8 cellular contexts compared by ENCODE assay signal in the genomic region with DNA sequence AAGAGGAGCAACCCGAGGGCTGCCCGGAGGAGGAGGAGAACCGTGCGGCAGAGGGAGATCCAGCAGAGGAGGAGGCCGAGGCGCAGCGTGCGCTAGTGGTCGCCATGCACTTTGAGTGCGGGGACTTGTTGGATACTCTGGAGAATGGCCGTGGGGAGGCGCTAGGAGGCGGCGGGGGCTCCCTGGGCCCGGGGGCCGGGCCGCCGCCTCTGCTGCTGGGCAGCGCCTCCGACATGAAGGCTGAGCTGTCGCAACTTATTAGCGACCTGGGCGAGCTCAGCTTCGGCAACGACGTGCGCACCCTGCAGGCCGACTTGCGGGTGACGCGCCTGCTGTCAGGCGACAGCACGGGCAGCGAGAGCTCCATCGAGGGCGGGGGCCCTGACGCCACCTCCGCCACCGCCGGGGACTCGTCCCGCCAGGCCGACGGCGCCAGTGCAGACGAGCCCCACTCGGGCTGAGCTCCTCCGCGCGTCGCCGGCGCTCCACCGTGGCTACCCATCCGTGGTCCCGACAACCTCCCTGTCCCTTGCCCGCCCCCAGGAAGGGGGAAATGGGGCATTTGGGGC. TPM values are rescaled to one million over a fixed set of nuclear protein-coding genes. Genes with fewer than 3 reads are reported as not detected.
DNase-seq lines count a peak whose midpoint lies in the region; ATAC-seq and TF ChIP-seq lines count a peak whose summit lies in the region.

No MANE protein-coding gene starts in this region.

- peak overlapping the region; percentile 72 to 91 (median 75) for H3K4me3 ChIP-seq in breast epithelium
- H3K4me3 ChIP-seq in IMR-90 (ENCODE audit: insufficient read depth, low read depth, low read length), result peak overlapping the region; percentile 61
- H3K4me3 ChIP-seq in kidney epithelial cell (ENCODE audit: low read depth, low read length), result peak overlapping the region; percentile 53

- peaks cover 0 to 19% of the 10 kb centered on the region in 2 experiments; a peak in 2 of 4 replicates for H3K79me1 ChIP-seq in IMR-90 (ENCODE audit: low read depth in 1 of 2, low read length in 2 of 2)

- no peak overlapping the region for H3K56ac ChIP-seq in IMR-90 (ENCODE audit: extremely low read depth, insufficient read depth, low read length)

- H4K91ac ChIP-seq in IMR-90 (ENCODE audit: insufficient read depth, low read depth, low read length), result peak overlapping the region; percentile 57

- peak; percentile 37 for TF ChIP-seq RAD21 in IMR-90 (IDR thresholded peaks at IDR 0.05; ENCODE audit: low read length)

- peak overlapping the region; percentile 14 for H2BK5ac ChIP-seq in IMR-90 (ENCODE audit: low read depth, low read length, poor library complexity, severe bottlenecking)

- peak overlapping the region; percentile 84 for H3K4ac ChIP-seq in IMR-90 (ENCODE audit: low read depth, low read length)

- H3K9me3 Mint-ChIP-seq in MCF 10A (ENCODE audit: unreplicated experiment), result no peaks in the 10 kb centered on the region

- H3K27ac ChIP-seq in breast epithelium (peak overlapping the region; percentile 79 to 91), IMR-90 (ENCODE audit: insufficient read depth, low read length) (peak overlapping the region; percentile 87), VCaP (peak overlapping the region; percentile 78), caudate nucleus (ENCODE audit: low read depth, low read length) (peak overlapping the region; percentile 67)

- H3K9me3 ChIP-seq in breast epithelium, result no peaks in the 10 kb centered on the region
- no peaks in the 10 kb centered on the region for H3K9me3 ChIP-seq in IMR-90 (ENCODE audit: control insufficient read depth, insufficient read depth, low read length)

- peak overlapping the region; percentile 95 for H3K4me2 ChIP-seq in IMR-90 (ENCODE audit: low read depth, low read length)

- 0 out of 2 replicates have a peak, but pooled peaks cover 6% of the 10 kb centered on the region for H3K9me1 ChIP-seq in IMR-90 (ENCODE audit: insufficient read depth, low read length)

- no peak overlapping the region for H2BK15ac ChIP-seq in IMR-90 (ENCODE audit: low read depth, low read length)

- H3K27me3 Mint-ChIP-seq in MCF 10A (ENCODE audit: insufficient read depth, unreplicated experiment), result no peaks in the 10 kb centered on the region

- H2AK5ac ChIP-seq in IMR-90 (ENCODE audit: low read depth, low read length), result peak overlapping the region; percentile 20; the same call in 1 of the 2 replicates

- peaks cover 33% of the 10 kb centered on the region for H4K20me1 ChIP-seq in IMR-90 (ENCODE audit: insufficient read depth, low read length)

- peak overlapping the region; percentile 93 for H2AFZ ChIP-seq in IMR-90 (replicated peaks; ENCODE audit: low read length, poor library complexity)

- peak overlapping the region; percentile 22 to 59; a peak in 1 of 4 replicates for H4K8ac ChIP-seq in IMR-90 (ENCODE audit: low read depth in 2 of 2, low read length in 2 of 2)

- H3K27ac Mint-ChIP-seq in MCF 10A (ENCODE audit: low read depth, unreplicated experiment), result no peak overlapping the region

- peak; percentile 2 for ATAC-seq in IMR-90 (ENCODE audit: low read depth)

- peak overlapping the region; percentile 81; the same call in 1 of the 2 replicates for H3K14ac ChIP-seq in IMR-90 (replicated peaks; ENCODE audit: low read depth, low read length)

- no peaks in the 10 kb centered on the region for H3K36me3 Mint-ChIP-seq in MCF 10A (ENCODE audit: insufficient read depth, unreplicated experiment)

- H3K18ac ChIP-seq in IMR-90 (ENCODE audit: low read depth, low read length), result peak overlapping the region; percentile 61; the same call in 1 of the 2 replicates

- TF ChIP-seq CTCF in breast epithelium (IDR thresholded peaks at IDR 0.05) (peak; percentile 24 to 28 (median 25)), MCF 10A (IDR thresholded peaks at IDR 0.05; ENCODE audit: unreplicated experiment) (no peak), IMR-90 (conservative IDR thresholded peaks at IDR 0.05; ENCODE audit: low read depth, low read length) (peak; percentile 40), VCaP (conservative IDR thresholded peaks at IDR 0.05) (peak; percentile 57), kidney epithelial cell (IDR thresholded peaks at IDR 0.05; ENCODE audit: insufficient read depth, low read length, poor library complexity, severe bottlenecking) (peak; percentile 24)

- BruUV-seq in MCF 10A (replicated peaks; lab: Mats Ljungman, UMichigan) (no TSS peak), IMR-90 (replicated peaks; lab: Mats Ljungman, UMichigan) (no TSS peak)

- H2BK120ac ChIP-seq in IMR-90 (ENCODE audit: low read depth, low read length), result peak overlapping the region; percentile 85

- H3K9ac ChIP-seq in IMR-90 (ENCODE audit: low read depth, low read length), result peak overlapping the region; percentile 59

- 2% methylated on average over 34 of the region's 57 CpGs; no CpG with 5 or more reads in 1 of the 2 experiments for WGBS in IMR-90 (ENCODE audit: extremely low coverage in 2 of 2, insufficient read length in 1 of 2), 2 experiments

- POLR2A ChIA-PET in MCF 10A (lab: Yijun Ruan, JAX) (interaction anchor here (1.2 to 1.6 kb wide), 4 partner anchors 12 to 500 kb away, joined by 3 to 8 read pairs (median 5); no protein-coding TSS in a partner anchor), IMR-90 (lab: Charles Lee; ENCODE audit: unreplicated experiment) (interaction anchor here (0.6 to 0.7 kb wide), 2 partner anchors 15 to 820 kb away, joined by 3 to 4 read pairs; no protein-coding TSS in a partner anchor)

- intact Hi-C loops in breast epithelium (cut with DNase I; ENCODE audit: low total_unique reads) (loop anchor here (10.0 kb wide), 2 partner anchors 417 to 837 kb away; no protein-coding TSS in a partner anchor), MCF 10A (cut with micrococcal nuclease) (no loop called here), IMR-90 (cut with micrococcal nuclease) (loop anchor here (2.0 to 5.0 kb wide), 6 partner anchors 39 to 467 kb away; no protein-coding TSS in a partner anchor)

- H3K4me1 Mint-ChIP-seq in MCF 10A (ENCODE audit: insufficient read depth, unreplicated experiment), result peaks cover 39% of the 10 kb centered on the region

- TF ChIP-seq POLR2A in breast epithelium (IDR thresholded peaks at IDR 0.05) (no peak), IMR-90 (IDR thresholded peaks at IDR 0.05; ENCODE audit: low read depth, low read length) (no peak)

- peak overlapping the region; percentile 68 for H3K23ac ChIP-seq in IMR-90 (ENCODE audit: low read depth, low read length)

- H3K4me1 ChIP-seq in breast epithelium (peaks cover 0 to 5% of the 10 kb centered on the region in 2 donors), IMR-90 (ENCODE audit: control insufficient read depth, insufficient read depth, low read length) (peaks cover 19% of the 10 kb centered on the region)

- H3K4me3 Mint-ChIP-seq in MCF 10A (ENCODE audit: unreplicated experiment), result no peak overlapping the region

- DNase-seq in breast epithelium (ENCODE audit: low spot score in 2 of 2), result peak in 1 of 2 donors; percentile 63
- DNase-seq in MCF 10A (ENCODE audit: unreplicated experiment), result no peak
- DNase-seq in IMR-90, result peak; percentile 51
- DNase-seq in caudate nucleus (lab: John Stamatoyannopoulos, UW), result peak in 26 of 61 donors; percentile 8 to 74 (median 33)
- DNase-seq in kidney epithelial cell (ENCODE audit: low read depth), result no peak
- peak; percentile 78 for DNase-seq in stimulated activated CD4-positive, alpha-beta T cell treated with anti-CD3 and anti-CD28 coated beads, Interleukin-2, amount 100 ng/mL, for 4 hours (ENCODE audit: low read depth)
- no peak for DNase-seq in SKM-1 treated with dmso at 0.1 percent for 144 hours (lab: John Stamatoyannopoulos, UW; ENCODE audit: unreplicated experiment)

- dilution Hi-C loops in IMR-90 (cut with HindIII; ENCODE audit: low sequenced_read_pairs, unreplicated experiment), result no loop called here

- no peaks in the 10 kb centered on the region for H3K36me3 ChIP-seq in breast epithelium
- peaks cover 14% of the 10 kb centered on the region; the same call in 1 of the 2 replicates for H3K36me3 ChIP-seq in IMR-90 (ENCODE audit: control insufficient read depth, insufficient read depth, low read length)
- no peaks in the 10 kb centered on the region for H3K36me3 ChIP-seq in kidney epithelial cell (ENCODE audit: control insufficient read depth, insufficient read depth, low read length)

- CTCF ChIA-PET in MCF 10A (lab: Yijun Ruan, JAX) (interaction anchor here (0.6 to 1.9 kb wide), 4 partner anchors 216 to 582 kb away, joined by 3 to 6 read pairs (median 4); no protein-coding TSS in a partner anchor), IMR-90 (lab: Yijun Ruan, JAX) (interaction anchor here (0.6 to 2.5 kb wide), 7 partner anchors 15 to 583 kb away, joined by 3 to 9 read pairs (median 5); partner anchors contain the start of gene LSG1)

- H2AK9ac ChIP-seq in IMR-90 (replicated peaks; ENCODE audit: low read depth, low read length, poor library complexity), result peak overlapping the region; percentile 86

- peak overlapping the region; percentile 59; the same call in 1 of the 2 replicates for H4K5ac ChIP-seq in IMR-90 (ENCODE audit: low read depth, low read length)

- H3K27me3 ChIP-seq in breast epithelium, result no peaks in the 10 kb centered on the region
- H3K27me3 ChIP-seq in IMR-90 (ENCODE audit: control insufficient read depth, insufficient read depth, low read length), result no peaks in the 10 kb centered on the region
- peaks cover 9% of the 10 kb centered on the region for H3K27me3 ChIP-seq in kidney epithelial cell (ENCODE audit: control insufficient read depth, insufficient read depth, low read length)

- in situ Hi-C loops in IMR-90 (cut with MboI; ENCODE audit: low sequenced_read_pairs), result no loop called here

- 0 out of 2 replicates have a peak overlapping the region, but pooled peaks have one; percentile 16 for H2BK20ac ChIP-seq in IMR-90 (ENCODE audit: low read depth, low read length)

RNA-seq across cellular contexts. Expression of gene FAM43A, which starts 2.0 kb away (rescaled TPM):
- 10 to 100 TPM; 10.1 to 16.7 (median 15.5) TPM for total RNA-seq in breast epithelium
- total RNA-seq in MCF 10A (2022), result 1.0 and 1.3 TPM in 2 replicates
- 3.0 and 3.1 TPM in 2 replicates for total RNA-seq in IMR-90 (2012; rRNA removed)
- polyA plus RNA-seq in IMR-90 (2012; rRNA removed), result 11.2 and 11.5 TPM in 2 replicates
- polyA plus RNA-seq in IMR-90 (2012; cell fraction: cytosol; rRNA removed), result 8.8 and 20.4 TPM in 2 replicates
- 30.0 and 63.1 TPM in 2 replicates for polyA plus RNA-seq in IMR-90 (2012; cell fraction: nucleus; rRNA removed; ENCODE audit: low replicate concordance)
- 1.7 and 2.7 TPM in 2 replicates for total RNA-seq in kidney epithelial cell

RNA-seq across cellular contexts. Expression of gene LSG1, which starts 15.7 kb away (rescaled TPM):
- total RNA-seq in breast epithelium (10 to 100 TPM; 34.9 to 62.3 (median 57.0) TPM), MCF 10A (2022) (30.5 and 35.1 TPM in 2 replicates), IMR-90 (2012; rRNA removed) (45.2 and 46.7 TPM in 2 replicates), kidney epithelial cell (26.1 and 27.2 TPM in 2 replicates)
- polyA plus RNA-seq in IMR-90 (2012; rRNA removed), result 25.2 and 26.8 TPM in 2 replicates
- 4.7 and 9.8 TPM in 2 replicates for polyA plus RNA-seq in IMR-90 (2012; cell fraction: cytosol; rRNA removed)
- 14.1 and 59.8 TPM in 2 replicates for polyA plus RNA-seq in IMR-90 (2012; cell fraction: nucleus; rRNA removed; ENCODE audit: low replicate concordance)

RNA-seq across cellular contexts. Expression of gene TMEM44, which starts 54.5 kb away (rescaled TPM):
- total RNA-seq in breast epithelium, result 10 to 100 TPM in 1 of 3 donors, 1 to 10 TPM in 2; 9.4 to 12.8 (median 9.6) TPM
- total RNA-seq in MCF 10A (2022), result 8.3 and 13.2 TPM in 2 replicates
- 7.8 and 9.7 TPM in 2 replicates for total RNA-seq in IMR-90 (2012; rRNA removed)
- polyA plus RNA-seq in IMR-90 (2012; rRNA removed), result 22.4 and 24.2 TPM in 2 replicates
- 13.9 and 18.1 TPM in 2 replicates for polyA plus RNA-seq in IMR-90 (2012; cell fraction: cytosol; rRNA removed)
- polyA plus RNA-seq in IMR-90 (2012; cell fraction: nucleus; rRNA removed; ENCODE audit: low replicate concordance), result 104 and 111 TPM in 2 replicates
- 16.0 and 16.2 TPM in 2 replicates for total RNA-seq in kidney epithelial cell

Comparison
In these comparisons a context has a peak if more than half of its experiments do, and no peak if none do; other contexts are left out.
1. DNase-seq: peak in IMR-90 (single experiment) and stimulated activated CD4-positive, alpha-beta T cell treated with anti-CD3 and anti-CD28 coated beads, Interleukin-2, amount 100 ng/mL, for 4 hours (single experiment); none in MCF 10A (single experiment), kidney epithelial cell (single experiment) and SKM-1 treated with dmso at 0.1 percent for 144 hours (single experiment).
2. Peak in every context shown above with its lines, with median percentiles within 50 percentile points of each other: H3K27ac ChIP-seq and H3K4me3 ChIP-seq.